Comparison of ENCODE assay signal across 8 cellular contexts in the genomic region with DNA sequence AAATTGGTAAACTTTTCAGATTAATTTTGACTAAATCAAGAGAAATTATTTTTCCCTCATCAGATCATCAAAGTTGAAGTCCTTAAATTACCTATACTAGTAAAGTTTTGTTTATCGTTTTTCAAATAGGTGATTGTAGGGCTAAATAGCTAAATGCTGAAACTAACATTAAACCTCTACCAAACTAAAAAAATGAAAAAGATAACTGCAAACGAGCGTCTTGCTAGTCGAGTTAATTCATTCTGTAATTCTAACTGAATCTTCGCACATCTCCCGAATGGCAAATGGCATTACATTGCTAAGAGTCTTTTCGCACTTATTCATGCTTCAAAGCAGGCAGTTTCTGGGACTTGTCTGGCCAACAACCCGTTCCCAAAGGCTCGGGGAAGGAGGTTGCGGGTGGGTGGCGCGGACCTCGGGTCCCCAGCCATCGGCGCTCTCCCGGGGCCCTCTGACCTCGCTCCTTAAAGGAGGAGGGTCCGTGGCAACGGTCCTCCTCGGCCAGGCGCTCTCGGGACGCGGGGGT. TPM values are rescaled to one million over a fixed set of nuclear protein-coding genes. Genes with fewer than 3 reads are reported as not detected.
DNase-seq lines count a peak whose midpoint lies in the region; ATAC-seq lines count a peak whose summit lies in the region.

No MANE protein-coding gene starts in this region.

- H3K4me3 ChIP-seq in stomach smooth muscle (ENCODE audit: low read length in 2 of 2), result peak overlapping the region; percentile 75 to 81

- peaks cover 46% of the 10 kb centered on the region for H3K27me3 Mint-ChIP-seq in activated naive CD4-positive, alpha-beta T cell treated with anti-CD3 and anti-CD28 coated beads for 36 hours (ENCODE audit: low read depth)
- peaks cover 68% of the 10 kb centered on the region for H3K27me3 Mint-ChIP-seq in activated naive CD8-positive, alpha-beta T cell treated with anti-CD3 and anti-CD28 coated beads, Interleukin-2, amount 50 U/mL, for 24 hours

- no peak overlapping the region for H3K27ac Mint-ChIP-seq in activated naive CD4-positive, alpha-beta T cell treated with anti-CD3 and anti-CD28 coated beads for 36 hours
- H3K27ac Mint-ChIP-seq in activated naive CD8-positive, alpha-beta T cell treated with anti-CD3 and anti-CD28 coated beads, Interleukin-2, amount 50 U/mL, for 24 hours, result no peak overlapping the region

- CTCF ChIA-PET in activated naive CD4-positive, alpha-beta T cell treated with anti-CD3 and anti-CD28 coated beads for 36 hours (lab: Charles Lee), result interaction anchor here (1.2 kb wide), 1 partner anchor 183 kb away, joined by 3 read pairs; no protein-coding TSS in a partner anchor

- no peaks in the 10 kb centered on the region for H3K36me3 Mint-ChIP-seq in activated naive CD4-positive, alpha-beta T cell treated with anti-CD3 and anti-CD28 coated beads for 36 hours (ENCODE audit: low read depth)
- no peaks in the 10 kb centered on the region for H3K36me3 Mint-ChIP-seq in activated naive CD8-positive, alpha-beta T cell treated with anti-CD3 and anti-CD28 coated beads, Interleukin-2, amount 50 U/mL, for 24 hours (ENCODE audit: low read depth)

- ATAC-seq in activated naive CD8-positive, alpha-beta T cell treated with anti-CD3 and anti-CD28 coated beads, Interleukin-2, amount 50 U/mL, for 24 hours, result no peak
- no peak for ATAC-seq in HG02623 (IDR thresholded peaks at IDR 0.05; ENCODE audit: unreplicated experiment)

- peaks cover 7% of the 10 kb centered on the region for H3K4me1 ChIP-seq in stomach smooth muscle (ENCODE audit: control insufficient read depth, insufficient read depth, low read length)

- no peaks in the 10 kb centered on the region for H3K9me3 ChIP-seq in stomach smooth muscle (ENCODE audit: control insufficient read depth in 2 of 2, low read length in 2 of 2)

- H3K4me3 Mint-ChIP-seq in activated naive CD4-positive, alpha-beta T cell treated with anti-CD3 and anti-CD28 coated beads for 36 hours, result peak overlapping the region; percentile 52
- H3K4me3 Mint-ChIP-seq in activated naive CD8-positive, alpha-beta T cell treated with anti-CD3 and anti-CD28 coated beads, Interleukin-2, amount 50 U/mL, for 24 hours, result peak overlapping the region; percentile 66

- H3K4me1 Mint-ChIP-seq in activated naive CD4-positive, alpha-beta T cell treated with anti-CD3 and anti-CD28 coated beads for 36 hours (ENCODE audit: low read depth), result peaks cover 5% of the 10 kb centered on the region
- peaks cover 9% of the 10 kb centered on the region for H3K4me1 Mint-ChIP-seq in activated naive CD8-positive, alpha-beta T cell treated with anti-CD3 and anti-CD28 coated beads, Interleukin-2, amount 50 U/mL, for 24 hours

- H3K27ac ChIP-seq in stomach smooth muscle (ENCODE audit: low read length), result peak overlapping the region; percentile 58

- intact Hi-C loops in activated naive CD4-positive, alpha-beta T cell treated with anti-CD3 and anti-CD28 coated beads for 36 hours (cut with micrococcal nuclease), result no loop called here

- DNase-seq in activated naive CD4-positive, alpha-beta T cell treated with anti-CD3 and anti-CD28 coated beads for 36 hours, result no peak
- DNase-seq in activated naive CD4-positive, alpha-beta T cell treated with anti-CD3 and anti-CD28 coated beads, Interleukin-2, amount 50 U/mL, for 16 hours, result no peak
- no peak for DNase-seq in activated naive CD8-positive, alpha-beta T cell treated with anti-CD3 and anti-CD28 coated beads, Interleukin-2, amount 50 U/mL, for 24 hours
- DNase-seq in inferior parietal cortex (ENCODE audit: extremely low spot score) (peak; percentile 32), T1000 (lab: John Stamatoyannopoulos, UW) (no peak), LoVo (ENCODE audit: low spot score) (no peak)

- H3K9me3 Mint-ChIP-seq in activated naive CD4-positive, alpha-beta T cell treated with anti-CD3 and anti-CD28 coated beads for 36 hours, result no peaks in the 10 kb centered on the region
- no peaks in the 10 kb centered on the region for H3K9me3 Mint-ChIP-seq in activated naive CD8-positive, alpha-beta T cell treated with anti-CD3 and anti-CD28 coated beads, Interleukin-2, amount 50 U/mL, for 24 hours

- no peaks in the 10 kb centered on the region for H3K27me3 ChIP-seq in stomach smooth muscle (ENCODE audit: control insufficient read depth in 1 of 2, insufficient read depth in 2 of 2, low read length in 2 of 2)

- peak overlapping the region; percentile 60 to 79 for H3K9ac ChIP-seq in stomach smooth muscle (ENCODE audit: low read length in 2 of 2)

- H3K36me3 ChIP-seq in stomach smooth muscle (ENCODE audit: control insufficient read depth in 2 of 2, insufficient read depth in 2 of 2, low read length in 2 of 2), result no peaks in the 10 kb centered on the region

RNA-seq across cellular contexts. Expression of a gene that starts 43.8 kb away (rescaled TPM):
- not detected for total RNA-seq in activated naive CD4-positive, alpha-beta T cell treated with anti-CD3 and anti-CD28 coated beads for 36 hours
